13 cellular contexts compared by ENCODE assay signal in genomic region chr1:116379674-116380498, GRCh38. TPM values are rescaled to one million over a fixed set of nuclear protein-coding genes. Genes with fewer than 3 reads are reported as not detected.
DNase-seq lines count a peak whose midpoint lies in the region; ATAC-seq, FAIRE-seq and TF ChIP-seq lines count a peak whose summit lies in the region.
"Had no signal": no experiment of that assay in that cellular context is flagged by ENCODE, and none has a peak within 500 bp of the region (broad histone marks: within the 10 kb centered on the region; RNA-seq: fewer than 3 reads in every experiment).

No MANE protein-coding gene starts in this region.

- no peak for TF ChIP-seq CTCF in Calu3 (IDR thresholded peaks at IDR 0.05; ENCODE audit: unreplicated experiment)
- no peak for TF ChIP-seq CTCF in endothelial cell of umbilical vein (IDR thresholded peaks at IDR 0.05; ENCODE audit: extremely low read depth in 1 of 2, insufficient read depth in 1 of 2, low read depth in 1 of 2, low read length in 2 of 2)
- TF ChIP-seq CTCF in gastrocnemius medialis (IDR thresholded peaks at IDR 0.05 in 4 of 5, conservative IDR thresholded peaks at IDR 0.05 in 1 of 5), result no peak

- H3K9me3 ChIP-seq in Karpas-422 (ENCODE audit: low read length), result no peaks in the 10 kb centered on the region
- H3K9me3 ChIP-seq in endothelial cell of umbilical vein (replicated peaks; ENCODE audit: control insufficient read depth, insufficient read depth, low read length), result no peaks in the 10 kb centered on the region
- no peaks in the 10 kb centered on the region for H3K9me3 ChIP-seq in gastrocnemius medialis
- H3K9me3 ChIP-seq in MG63, result no peaks in the 10 kb centered on the region

- CTCF ChIA-PET in Calu3 (lab: Charles Lee), result interaction anchor here (0.6 to 0.9 kb wide), 2 partner anchors 106 to 226 kb away, joined by 3 read pairs; no protein-coding TSS in a partner anchor
- CTCF ChIA-PET in endothelial cell of umbilical vein (lab: Charles Lee), result interaction anchor here (1.1 to 5.5 kb wide), 4 partner anchors 8 to 119 kb away, joined by 3 to 38 read pairs (median 4); no protein-coding TSS in a partner anchor

- H3K9me1 ChIP-seq in endothelial cell of umbilical vein (replicated peaks; ENCODE audit: control insufficient read depth, extremely low read depth, insufficient read depth, low read length), result no peaks in the 10 kb centered on the region

- peaks cover 39% of the 10 kb centered on the region for H3K4me1 Mint-ChIP-seq in Calu3 (ENCODE audit: low read depth, unreplicated experiment)

- no peak for FAIRE-seq in endothelial cell of umbilical vein (lab: Jason Lieb, UNC)

- H3K4me2 ChIP-seq in Karpas-422 (ENCODE audit: low read depth, low read length, poor library complexity, severe bottlenecking) (peak overlapping the region; percentile 91), endothelial cell of umbilical vein (ENCODE audit: insufficient read depth, low read length) (peak overlapping the region; percentile 48)

- H3K27ac ChIP-seq in Karpas-422 (ENCODE audit: low read length) (peak overlapping the region; percentile 96), endothelial cell of umbilical vein (ENCODE audit: insufficient read depth, low read depth, low read length) (peak overlapping the region; percentile 13), gastrocnemius medialis (peak overlapping the region; percentile 94 to 98 (median 96))

- H3K4me1 ChIP-seq in Karpas-422 (ENCODE audit: low read length) (peaks cover 97% of the 10 kb centered on the region), endothelial cell of umbilical vein (ENCODE audit: control insufficient read depth, extremely low read depth, insufficient read depth, low read length) (peaks cover 65% of the 10 kb centered on the region), gastrocnemius medialis (peaks cover 69 to 83% of the 10 kb centered on the region in 2 donors)

- BruUV-seq in Calu3 (replicated peaks; lab: Mats Ljungman, UMichigan), result no TSS peak
- no TSS peak for BruUV-seq in endothelial cell of umbilical vein (replicated peaks; lab: Mats Ljungman, UMichigan)

- peaks cover 57% of the 10 kb centered on the region for H3K36me3 Mint-ChIP-seq in Calu3 (ENCODE audit: insufficient read depth, unreplicated experiment)

- H3K27me3 ChIP-seq in Karpas-422 (ENCODE audit: low read length), result no peaks in the 10 kb centered on the region
- H3K27me3 ChIP-seq in endothelial cell of umbilical vein (ENCODE audit: control insufficient read depth in 2 of 2, insufficient read depth in 2 of 2, low read length in 2 of 2), result no peaks in the 10 kb centered on the region
- H3K27me3 ChIP-seq in gastrocnemius medialis, result no peaks in the 10 kb centered on the region
- no peaks in the 10 kb centered on the region for H3K27me3 ChIP-seq in MG63

- H2AFZ ChIP-seq in Karpas-422 (ENCODE audit: low read length) (no peak overlapping the region), endothelial cell of umbilical vein (ENCODE audit: low read depth, low read length) (no peak overlapping the region)

- in situ Hi-C loops in gastrocnemius medialis (cut with MboI; ENCODE audit: low sequenced_read_pairs in 4 of 4), result loop anchor here in 1 of 4 donors (10.0 kb wide), 1 partner anchor 105 kb away; no protein-coding TSS in a partner anchor

- H4K20me1 ChIP-seq in Karpas-422 (ENCODE audit: insufficient read depth, low read depth, low read length) (peaks cover 98% of the 10 kb centered on the region), endothelial cell of umbilical vein (replicated peaks; ENCODE audit: control insufficient read depth, extremely low read depth, insufficient read depth, low read length) (peaks cover 12% of the 10 kb centered on the region)

- POLR2A ChIA-PET in endothelial cell of umbilical vein (lab: Charles Lee), result no interaction called here

- H3K27me3 Mint-ChIP-seq in Calu3 (ENCODE audit: unreplicated experiment), result no peaks in the 10 kb centered on the region
- H3K27me3 Mint-ChIP-seq: activated naive CD8-positive, alpha-beta T cell treated with anti-CD3 and anti-CD28 coated beads, Interleukin-2, amount 10 ng/mL, durations not matched to agents 7 days and 5 days had no signal

- H3K9me3 Mint-ChIP-seq in Calu3 (ENCODE audit: low read depth, unreplicated experiment), result no peaks in the 10 kb centered on the region
- H3K9me3 Mint-ChIP-seq: activated naive CD8-positive, alpha-beta T cell treated with anti-CD3 and anti-CD28 coated beads, Interleukin-2, amount 10 ng/mL, durations not matched to agents 7 days and 5 days had no signal

- H3K4me3 ChIP-seq in Karpas-422 (ENCODE audit: low read length) (peak overlapping the region; percentile 94), endothelial cell of umbilical vein (replicated peaks in 1 of 3; ENCODE audit: insufficient read depth in 1 of 3, low read depth in 1 of 3, low read length in 3 of 3) (no peak overlapping the region), gastrocnemius medialis (no peak overlapping the region), MG63 (no peak overlapping the region)

- no peak for ATAC-seq in gastrocnemius medialis
- ATAC-seq: activated CD4-positive, CD25-positive, alpha-beta regulatory T cell treated with anti-CD3 and anti-CD28 coated beads, Interleukin-2, amount 50 U/mL, for 24 hours had no signal

- H3K79me2 ChIP-seq in Karpas-422 (ENCODE audit: low read length), result peaks cover 100% of the 10 kb centered on the region
- H3K79me2 ChIP-seq in endothelial cell of umbilical vein (ENCODE audit: control insufficient read depth, insufficient read depth, low read length), result peaks cover 92% of the 10 kb centered on the region

- H3K9me2 ChIP-seq in Karpas-422 (replicated peaks; ENCODE audit: insufficient read depth, low read length), result no peaks in the 10 kb centered on the region

- H3K27ac Mint-ChIP-seq in Calu3 (ENCODE audit: unreplicated experiment), result no peak overlapping the region

- H3K9ac ChIP-seq in Karpas-422 (ENCODE audit: low read length), result no peak overlapping the region
- H3K9ac ChIP-seq in endothelial cell of umbilical vein (replicated peaks; ENCODE audit: extremely low read depth, insufficient read depth, low read length), result no peak overlapping the region

- H3K36me3 ChIP-seq in Karpas-422 (ENCODE audit: insufficient read depth, low read length) (peaks cover 97% of the 10 kb centered on the region), endothelial cell of umbilical vein (ENCODE audit: control insufficient read depth in 2 of 2, extremely low read depth in 1 of 2, insufficient read depth in 2 of 2, low read length in 2 of 2) (peaks cover 3 to 7% of the 10 kb centered on the region in 2 experiments), gastrocnemius medialis (peaks cover 0 to 14% of the 10 kb centered on the region in 2 donors), MG63 (peaks cover 12% of the 10 kb centered on the region)

- TF ChIP-seq POLR2A in endothelial cell of umbilical vein (IDR thresholded peaks at IDR 0.05; ENCODE audit: low read depth, low read length) (no peak), gastrocnemius medialis (IDR thresholded peaks at IDR 0.05) (no peak)

- dilution Hi-C loops in endothelial cell of umbilical vein (cut with MboI; ENCODE audit: extremely low pct_ligation_motif_present, low sequenced_read_pairs), result loop anchor here (25.0 kb wide), 1 partner anchor 107 kb away; no protein-coding TSS in a partner anchor

- DNase-seq in Calu3 (no peak), Karpas-422 (no peak), endothelial cell of umbilical vein (ENCODE audit: low read depth, low spot score) (no peak), gastrocnemius medialis (no peak), MG63 (no peak), NCI-H446 treated with DMSO at 0.1 percent for 48 hours (lab: John Stamatoyannopoulos, UW) (no peak)
- no peak for DNase-seq in activated effector memory CD4-positive, alpha-beta T cell treated with anti-CD3 and anti-CD28 coated beads, Interleukin-2, amount 50 U/mL, for 16 hours
- DNase-seq: activated naive CD8-positive, alpha-beta T cell treated with anti-CD3 and anti-CD28 coated beads, Interleukin-2, amount 10 ng/mL, durations not matched to agents 7 days and 5 days; DMS53; effector memory CD4-positive, alpha-beta T cell; hippocampal formation; NCI-H226 had no signal

- intact Hi-C loops in Calu3 (cut with micrococcal nuclease; ENCODE audit: unreplicated experiment), result loop anchor here (5.0 kb wide), 2 partner anchors 107 to 243 kb away; no protein-coding TSS in a partner anchor
- intact Hi-C loops in endothelial cell of umbilical vein (cut with micrococcal nuclease), result loop anchor here (2.0 to 5.0 kb wide), 4 partner anchors 19 to 1623 kb away; partner anchors contain the start of gene CSDE1
- intact Hi-C loops in gastrocnemius medialis (cut with DNase I; ENCODE audit: low total_unique reads), result loop anchor here (5.0 to 10.0 kb wide), 3 partner anchors 37 to 1685 kb away; partner anchors contain the start of genes AMPD1 and TRIM45

- peak overlapping the region; percentile 79 for H3K4me3 Mint-ChIP-seq in Calu3 (ENCODE audit: low read depth, unreplicated experiment)

TF ChIP-seq in endothelial cell of umbilical vein, 7 proteins besides CTCF, POLR2A, EP300 and RAD21 (continues in another document):
- TF ChIP-seq MAX (IDR thresholded peaks at IDR 0.05; ENCODE audit: insufficient read depth, insufficient read length), result no peak
- TF ChIP-seq JUN (IDR thresholded peaks at IDR 0.05; ENCODE audit: borderline replicate concordance, insufficient read depth, insufficient read length, low read depth), result no peak
- no peak for TF ChIP-seq POLR2AphosphoS5 (IDR thresholded peaks at IDR 0.05; ENCODE audit: insufficient read depth, low read depth, low read length)
- TF ChIP-seq FOS (IDR thresholded peaks at IDR 0.05; ENCODE audit: borderline replicate concordance, insufficient read depth, low read length), result no peak
- no peak for TF ChIP-seq EZH2 (IDR thresholded peaks at IDR 0.05; ENCODE audit: borderline replicate concordance, low read depth, low read length, severe bottlenecking)
- no peak for TF ChIP-seq GATA2 (IDR thresholded peaks at IDR 0.05; ENCODE audit: insufficient read depth, insufficient read length, low read depth, low read length)

RNA-seq across cellular contexts. Expression of gene ATP1A1, which starts 6.8 kb away (rescaled TPM):
- total RNA-seq in Calu3 (2022) (457 and 484 TPM in 2 replicates), endothelial cell of umbilical vein (263 and 325 TPM in 2 replicates), gastrocnemius medialis (100 to 1,000 TPM; 103 to 257 (median 204) TPM)
- total RNA-seq in Karpas-422 (2014; rRNA removed; shearing (Covaris generic); ENCODE audit: low replicate concordance), result 931 and 967 TPM in 2 replicates
- polyA plus RNA-seq in endothelial cell of umbilical vein, result 184 and 263 TPM in 2 replicates
- polyA plus RNA-seq in endothelial cell of umbilical vein (2011; cell fraction: cytosol; rRNA removed), result 256 and 276 TPM in 2 replicates
- 313 and 354 TPM in 2 replicates for polyA plus RNA-seq in endothelial cell of umbilical vein (2011; cell fraction: nucleus; rRNA removed)
- polyA plus RNA-seq in endothelial cell of umbilical vein (2012), result 243 and 307 TPM in 2 replicates
- 602 and 647 TPM in 2 replicates for polyA minus RNA-seq in endothelial cell of umbilical vein
- polyA minus RNA-seq in endothelial cell of umbilical vein (2011; cell fraction: cytosol; rRNA and poly(A)+ RNA removed), result 106 TPM
- 270 and 431 TPM in 2 replicates for polyA minus RNA-seq in endothelial cell of umbilical vein (2011; cell fraction: nucleus; rRNA and poly(A)+ RNA removed)
- 88.6 and 124 TPM in 2 replicates for total RNA-seq in MG63 (2014; rRNA removed; shearing (Covaris generic); ENCODE audit: low replicate concordance)

Comparison
In these comparisons a context has a peak if more than half of its experiments do, and no peak if none do; other contexts are left out.
1. H3K27ac ChIP-seq: peak in every context shown above with its lines; median percentile 96 in gastrocnemius medialis; 96 in Karpas-422; 13 in endothelial cell of umbilical vein.